ENCODE assay signal across 8 cellular contexts in genomic region chr2:105038383-105039061, GRCh38. TPM values are rescaled to one million over a fixed set of nuclear protein-coding genes. Genes with fewer than 3 reads are reported as not detected.
DNase-seq lines count a peak whose midpoint lies in the region; ATAC-seq and TF ChIP-seq lines count a peak whose summit lies in the region.

No MANE protein-coding gene starts in this region.

- H3K9me3 ChIP-seq in MM.1S (replicated peaks; ENCODE audit: insufficient read depth, low read length) = no peaks in the 10 kb centered on the region
- H3K9me3 ChIP-seq in body of pancreas = no peaks in the 10 kb centered on the region
- H3K9me3 ChIP-seq in subcutaneous abdominal adipose tissue (ENCODE audit: control insufficient read depth in 5 of 5, low read length in 5 of 5) = no peaks in the 10 kb centered on the region

- H3K4me3 ChIP-seq in MM.1S (ENCODE audit: low read length) (peak overlapping the region; percentile 92), body of pancreas (peak overlapping the region; percentile 77 to 97), subcutaneous abdominal adipose tissue (ENCODE audit: low read depth in 1 of 5, low read length in 5 of 5) (peak overlapping the region; percentile 87 to 100 (median 97))

- peak overlapping the region; percentile 84 for H3K4me2 ChIP-seq in MM.1S (ENCODE audit: low read depth, low read length)

- TF ChIP-seq CTCF in MM.1S (IDR thresholded peaks at IDR 0.05; ENCODE audit: low read length) = no peak
- no peak for TF ChIP-seq CTCF in body of pancreas (IDR thresholded peaks at IDR 0.05)

- H3K9me2 ChIP-seq in MM.1S (replicated peaks; ENCODE audit: insufficient read depth, low read length) = no peaks in the 10 kb centered on the region

- TF ChIP-seq POLR2A in body of pancreas (IDR thresholded peaks at IDR 0.05) = no peak

- H3K27me3 Mint-ChIP-seq in activated CD4-positive, alpha-beta T cell treated with anti-CD3 and anti-CD28 coated beads, Interleukin-2, amount 10 ng/mL, durations not matched to agents 7 days and 5 days = no peaks in the 10 kb centered on the region

- H3K4me3 Mint-ChIP-seq in activated CD4-positive, alpha-beta T cell treated with anti-CD3 and anti-CD28 coated beads, Interleukin-2, amount 10 ng/mL, durations not matched to agents 7 days and 5 days = peak overlapping the region; percentile 83

- peak overlapping the region; percentile 96 for H2AFZ ChIP-seq in MM.1S (ENCODE audit: low read length)

- H3K36me3 Mint-ChIP-seq in activated CD4-positive, alpha-beta T cell treated with anti-CD3 and anti-CD28 coated beads, Interleukin-2, amount 10 ng/mL, durations not matched to agents 7 days and 5 days (ENCODE audit: low read depth) = peaks cover 1% of the 10 kb centered on the region

- H4K20me1 ChIP-seq in MM.1S (ENCODE audit: insufficient read depth, low read length) = no peaks in the 10 kb centered on the region

- peaks cover 42% of the 10 kb centered on the region for H3K79me2 ChIP-seq in MM.1S (ENCODE audit: low read length)

- H3K27me3 ChIP-seq in MM.1S (replicated peaks; ENCODE audit: insufficient read depth, low read length) (no peaks in the 10 kb centered on the region), body of pancreas (no peaks in the 10 kb centered on the region), subcutaneous abdominal adipose tissue (ENCODE audit: control insufficient read depth in 5 of 5, insufficient read depth in 4 of 5, low read length in 5 of 5) (no peaks in the 10 kb centered on the region)

- intact Hi-C loops in body of pancreas (cut with DNase I) (no loop called here), left colon (cut with DNase I, micrococcal nuclease) (no loop called here)

- CTCF ChIA-PET in activated CD4-positive, alpha-beta T cell treated with anti-CD3 and anti-CD28 coated beads, Interleukin-2, amount 10 ng/mL, durations not matched to agents 7 days and 5 days (lab: Charles Lee) = interaction anchor here (0.6 kb wide), 1 partner anchor 17 kb away, joined by 3 read pairs; no protein-coding TSS in a partner anchor

- H3K4me1 Mint-ChIP-seq in activated CD4-positive, alpha-beta T cell treated with anti-CD3 and anti-CD28 coated beads, Interleukin-2, amount 10 ng/mL, durations not matched to agents 7 days and 5 days = peaks cover 29% of the 10 kb centered on the region

- peak overlapping the region; percentile 84 for H3K27ac Mint-ChIP-seq in activated CD4-positive, alpha-beta T cell treated with anti-CD3 and anti-CD28 coated beads, Interleukin-2, amount 10 ng/mL, durations not matched to agents 7 days and 5 days

- POLR2A ChIA-PET in activated CD4-positive, alpha-beta T cell treated with anti-CD3 and anti-CD28 coated beads, Interleukin-2, amount 10 ng/mL, durations not matched to agents 7 days and 5 days (lab: Charles Lee) = no interaction called here

- H3K4me1 ChIP-seq in MM.1S (ENCODE audit: low read length) (0 out of 2 replicates have a peak, but pooled peaks cover 5% of the 10 kb centered on the region), body of pancreas (peaks cover 24% of the 10 kb centered on the region), subcutaneous abdominal adipose tissue (ENCODE audit: control insufficient read depth in 5 of 5, insufficient read depth in 5 of 5, low read length in 5 of 5) (peaks cover 0 to 16% (median 15%) of the 10 kb centered on the region in 5 donors)

- no peaks in the 10 kb centered on the region for H3K9me3 Mint-ChIP-seq in activated CD4-positive, alpha-beta T cell treated with anti-CD3 and anti-CD28 coated beads, Interleukin-2, amount 10 ng/mL, durations not matched to agents 7 days and 5 days

- peak overlapping the region; percentile 8; the same call in 1 of the 2 replicates for H3K27ac ChIP-seq in MM.1S (ENCODE audit: low read length)
- H3K27ac ChIP-seq in body of pancreas = peak overlapping the region; percentile 12 to 88 (median 82)
- H3K27ac ChIP-seq in subcutaneous abdominal adipose tissue (ENCODE audit: low read depth, low read length) = peak overlapping the region; percentile 87

- no peaks in the 10 kb centered on the region for H3F3A ChIP-seq in MM.1S (ENCODE audit: insufficient read depth, low read length)

- H3K9ac ChIP-seq in MM.1S (ENCODE audit: low read length) (peak overlapping the region; percentile 83), subcutaneous abdominal adipose tissue (ENCODE audit: low read length in 5 of 5) (peak overlapping the region; percentile 70 to 99 (median 92))

- DNase-seq in activated CD4-positive, alpha-beta T cell treated with anti-CD3 and anti-CD28 coated beads, Interleukin-2, amount 10 ng/mL, durations not matched to agents 7 days and 5 days = no peak
- no peak for DNase-seq in activated CD4-positive, alpha-beta T cell treated with anti-CD3 and anti-CD28 coated beads for 48 hours
- DNase-seq in MM.1S (peak; percentile 26), body of pancreas (peak in 1 of 4 donors; percentile 14), left colon (no peak), cerebellar nuclear complex (lab: John Stamatoyannopoulos, UW) (no peak)
- DNase-seq in stimulated activated CD4-positive, alpha-beta T cell treated with anti-CD3 and anti-CD28 coated beads, Interleukin-12 subunit alpha, Interleukin-12 subunit beta, amount 100 ng/mL, for 4 hours = no peak

- ATAC-seq in body of pancreas (no peak), left colon (peak; percentile 33)

- 2 to 4% methylated on average over 15 to 17 of the region's 17 CpGs for WGBS in body of pancreas, 2 donors

- H3K36me3 ChIP-seq in MM.1S (replicated peaks; ENCODE audit: insufficient read depth, low read length) = no peaks in the 10 kb centered on the region
- no peaks in the 10 kb centered on the region for H3K36me3 ChIP-seq in body of pancreas (replicated peaks in 1 of 2; ENCODE audit: insufficient read depth in 1 of 2, low read depth in 2 of 2)
- H3K36me3 ChIP-seq in subcutaneous abdominal adipose tissue (ENCODE audit: control insufficient read depth in 5 of 5, insufficient read depth in 5 of 5, low read length in 5 of 5) = peaks cover 0 to 4% (median 0%) of the 10 kb centered on the region in 5 donors

RNA-seq across cellular contexts. Expression of gene MRPS9, which starts 0.7 kb away (rescaled TPM):
- total RNA-seq in activated CD4-positive, alpha-beta T cell treated with anti-CD3 and anti-CD28 coated beads, Interleukin-2, amount 10 ng/mL, durations not matched to agents 7 days and 5 days = 10 to 100 TPM; 23.6 to 23.7 TPM
- total RNA-seq in body of pancreas (10 to 100 TPM; 12.2 to 13.2 TPM), left colon (10 to 100 TPM; 25.5 to 32.0 TPM)

Comparison
In these comparisons a context has a peak if more than half of its experiments do, and no peak if none do; other contexts are left out.
1. H3K27ac ChIP-seq: peak in every context shown above with its lines; median percentile 87 in subcutaneous abdominal adipose tissue; 82 in body of pancreas; 8 in MM.1S.